Comparison of ENCODE assay signal across 15 cellular contexts in genomic region chr2:47129191-47129711, GRCh38. TPM values are rescaled to one million over a fixed set of nuclear protein-coding genes. Genes with fewer than 3 reads are reported as not detected.
"Had no signal": no experiment of that assay in that cellular context is flagged by ENCODE, and none has a peak within 500 bp of the region (broad histone marks: within the 10 kb centered on the region; RNA-seq: fewer than 3 reads in every experiment).

No MANE protein-coding gene starts in this region.

- H3K9me3 ChIP-seq: body of pancreas, neutrophil, upper lobe of right lung had no signal

- H3K27ac Mint-ChIP-seq: activated CD4-positive, alpha-beta T cell treated with anti-CD3 and anti-CD28 coated beads, Interleukin-2, amount 10 ng/mL, durations not matched to agents 7 days and 5 days; activated naive CD4-positive, alpha-beta T cell treated with anti-CD3 and anti-CD28 coated beads, Interleukin-2, amount 50 U/mL, for 24 hours; T-cell had no signal

- DNase-seq: activated CD4-positive, alpha-beta T cell treated with anti-CD3 and anti-CD28 coated beads, Interleukin-2, amount 10 ng/mL, durations not matched to agents 7 days and 5 days; activated CD4-positive, CD25-positive, alpha-beta regulatory T cell; activated CD8-positive, alpha-beta memory T cell treated with anti-CD3 and anti-CD28 coated beads for 24 hours; amniotic stem cell; body of pancreas; stimulated activated CD4-positive, alpha-beta T cell treated with anti-CD3 and anti-CD28 coated beads, Interleukin-12 subunit alpha, Interleukin-12 subunit beta, amount 100 ng/mL, for 4 hours; stimulated activated naive CD4-positive, alpha-beta T cell; T-cell; upper lobe of right lung had no signal

- H3K4me1 Mint-ChIP-seq: activated CD4-positive, alpha-beta T cell treated with anti-CD3 and anti-CD28 coated beads, Interleukin-2, amount 10 ng/mL, durations not matched to agents 7 days and 5 days; activated naive CD4-positive, alpha-beta T cell treated with anti-CD3 and anti-CD28 coated beads, Interleukin-2, amount 50 U/mL, for 24 hours; central memory CD8-positive, alpha-beta T cell; T-cell had no signal

- H3K4me3 ChIP-seq: body of pancreas, upper lobe of right lung had no signal

- H3K27ac ChIP-seq: body of pancreas, neutrophil, upper lobe of right lung had no signal

- ATAC-seq: body of pancreas, T-cell had no signal

- H3K27me3 ChIP-seq: body of pancreas, neutrophil, upper lobe of right lung had no signal

- H3K36me3 Mint-ChIP-seq: activated naive CD4-positive, alpha-beta T cell treated with anti-CD3 and anti-CD28 coated beads, Interleukin-2, amount 50 U/mL, for 24 hours had no signal

- H3K36me3 ChIP-seq: neutrophil, upper lobe of right lung had no signal

- H3K4me1 ChIP-seq: body of pancreas, upper lobe of right lung had no signal

- H3K4me3 Mint-ChIP-seq: activated CD4-positive, alpha-beta T cell treated with anti-CD3 and anti-CD28 coated beads, Interleukin-2, amount 10 ng/mL, durations not matched to agents 7 days and 5 days; activated naive CD4-positive, alpha-beta T cell treated with anti-CD3 and anti-CD28 coated beads, Interleukin-2, amount 50 U/mL, for 24 hours; central memory CD8-positive, alpha-beta T cell; T-cell had no signal

- H3K9me3 Mint-ChIP-seq: activated CD4-positive, alpha-beta T cell treated with anti-CD3 and anti-CD28 coated beads, Interleukin-2, amount 10 ng/mL, durations not matched to agents 7 days and 5 days; activated naive CD4-positive, alpha-beta T cell treated with anti-CD3 and anti-CD28 coated beads, Interleukin-2, amount 50 U/mL, for 24 hours; central memory CD8-positive, alpha-beta T cell had no signal

RNA-seq across cellular contexts. Expression of gene STPG4, which starts 25.9 kb away (rescaled TPM):
- total RNA-seq: body of pancreas, mesenteric fat pad, upper lobe of right lung had no signal
- polyA plus RNA-seq: esophagus, liver had no signal
